14 cellular contexts compared by ENCODE assay signal in genomic region chr5:109252731-109253130, GRCh38.
A peak's percentile ranks its signal among the peaks of the same experiment; 100 is the strongest.
DNase-seq lines count a peak whose midpoint lies in the region; ATAC-seq and TF ChIP-seq lines count a peak whose summit lies in the region.
"Had no signal": no experiment of that assay in that cellular context is flagged by ENCODE, and none has a peak within 500 bp of the region (broad histone marks: within the 10 kb centered on the region; RNA-seq: fewer than 3 reads in every experiment).

No MANE protein-coding gene starts in this region.

- H3K79me1 ChIP-seq in mesendoderm (ENCODE audit: low read length): no peaks in the 10 kb centered on the region

- H3K36me3 Mint-ChIP-seq in endodermal cell (ENCODE audit: low read depth): no peaks in the 10 kb centered on the region
- no peaks in the 10 kb centered on the region for H3K36me3 Mint-ChIP-seq in activated naive CD8-positive, alpha-beta T cell treated with anti-CD3 and anti-CD28 coated beads, Interleukin-2, amount 50 U/mL, for 24 hours (ENCODE audit: low read depth)

- H3K9me3 Mint-ChIP-seq in endodermal cell: no peaks in the 10 kb centered on the region
- H3K9me3 Mint-ChIP-seq in activated naive CD8-positive, alpha-beta T cell treated with anti-CD3 and anti-CD28 coated beads, Interleukin-2, amount 50 U/mL, for 24 hours: no peaks in the 10 kb centered on the region
- H3K9me3 Mint-ChIP-seq: GM23338 had no signal

- no peaks in the 10 kb centered on the region for H3K4me1 ChIP-seq in endodermal cell (ENCODE audit: control insufficient read depth, insufficient read depth, low read length)
- no peaks in the 10 kb centered on the region for H3K4me1 ChIP-seq in mesendoderm (ENCODE audit: control insufficient read depth, low read depth, low read length)
- no peaks in the 10 kb centered on the region for H3K4me1 ChIP-seq in osteoblast (ENCODE audit: insufficient read depth, low read length)
- H3K4me1 ChIP-seq in adrenal gland (replicated peaks in 1 of 2): no peaks in the 10 kb centered on the region
- H3K4me1 ChIP-seq: HAP-1 had no signal

- H3K27ac ChIP-seq in endodermal cell (ENCODE audit: low read depth, low read length): no peak overlapping the region
- no peak overlapping the region for H3K27ac ChIP-seq in mesendoderm (ENCODE audit: low read depth, low read length)
- no peak overlapping the region for H3K27ac ChIP-seq in osteoblast (ENCODE audit: low read depth, low read length)
- no peak overlapping the region for H3K27ac ChIP-seq in adrenal gland

- H3K27ac Mint-ChIP-seq in endodermal cell: no peak overlapping the region
- no peak overlapping the region for H3K27ac Mint-ChIP-seq in activated naive CD8-positive, alpha-beta T cell treated with anti-CD3 and anti-CD28 coated beads, Interleukin-2, amount 50 U/mL, for 24 hours
- H3K27ac Mint-ChIP-seq: CD4-positive, alpha-beta memory T cell; GM23338 had no signal

- WGBS in endodermal cell (ENCODE audit: insufficient coverage in 1 of 2, insufficient read length in 1 of 2), 2 experiments: 96% methylated on average over 3 of the region's 3 CpGs; no CpG with 5 or more reads in 1 of the 2 experiments
- WGBS in mesendoderm (ENCODE audit: extremely low coverage, insufficient coverage, low lambda C conversion rate): no CpG with 5 or more reads among the region's 3 CpGs
- 86 to 93% (median 90%) methylated on average over 3 of the region's 3 CpGs for WGBS in adrenal gland, 4 donors

- H3K9ac ChIP-seq in endodermal cell (ENCODE audit: extremely low read depth, low read length, poor library complexity, severe bottlenecking): no peak overlapping the region
- H3K9ac ChIP-seq in mesendoderm (ENCODE audit: low read length): no peak overlapping the region

- H3K4me2 ChIP-seq in mesendoderm (ENCODE audit: low read length) (no peak overlapping the region), osteoblast (ENCODE audit: insufficient read depth, low read length) (no peak overlapping the region)
- H3K4me2 ChIP-seq: GM23338 had no signal

- H4K20me1 ChIP-seq in osteoblast (ENCODE audit: insufficient read depth, low read length): no peaks in the 10 kb centered on the region

- H2BK5ac ChIP-seq in mesendoderm (ENCODE audit: low read length): no peak overlapping the region

- H3K9me3 ChIP-seq in endodermal cell (ENCODE audit: control insufficient read depth, low read length) (no peaks in the 10 kb centered on the region), osteoblast (ENCODE audit: low read depth, low read length) (no peaks in the 10 kb centered on the region), adrenal gland (replicated peaks in 1 of 3) (no peaks in the 10 kb centered on the region)
- H3K9me3 ChIP-seq: HAP-1 had no signal

- no peak overlapping the region for H2AK5ac ChIP-seq in mesendoderm (ENCODE audit: low read length)

- no peak overlapping the region for H3K4me3 ChIP-seq in endodermal cell (ENCODE audit: low read length)
- H3K4me3 ChIP-seq in mesendoderm (ENCODE audit: low read length): no peak overlapping the region
- H3K4me3 ChIP-seq in osteoblast (ENCODE audit: insufficient read depth, low read length): no peak overlapping the region
- no peak overlapping the region for H3K4me3 ChIP-seq in adrenal gland
- H3K4me3 ChIP-seq: GM23338, HAP-1 had no signal

- DNase-seq in endodermal cell (peak; percentile 36), mesendoderm (peak; percentile 44), osteoblast (ENCODE audit: insufficient read length, low spot score, missing footprints) (peak; percentile 26), adrenal gland (no peak)
- DNase-seq in activated naive CD8-positive, alpha-beta T cell treated with anti-CD3 and anti-CD28 coated beads, Interleukin-2, amount 50 U/mL, for 24 hours: no peak
- DNase-seq: C1 segment of cervical spinal cord; Calu3; CD4-positive, alpha-beta memory T cell; COR-L47; DMS53; DMS79 treated with DMSO at 0.1 percent for 48 hours had no signal

- no peak overlapping the region for H3K4ac ChIP-seq in mesendoderm (ENCODE audit: low read depth, low read length)

- H4K8ac ChIP-seq in mesendoderm (ENCODE audit: low read depth, low read length): no peak overlapping the region

- H3K79me2 ChIP-seq in mesendoderm (ENCODE audit: control insufficient read depth, insufficient read depth, low read length) (no peaks in the 10 kb centered on the region), osteoblast (ENCODE audit: insufficient read depth, low read length) (no peaks in the 10 kb centered on the region)

- H3K36me3 ChIP-seq in endodermal cell (ENCODE audit: control insufficient read depth, insufficient read depth, low read length): no peaks in the 10 kb centered on the region
- H3K36me3 ChIP-seq in mesendoderm (ENCODE audit: control insufficient read depth, insufficient read depth, low read length): no peaks in the 10 kb centered on the region
- H3K36me3 ChIP-seq in osteoblast (ENCODE audit: insufficient read depth, low read length): no peaks in the 10 kb centered on the region
- H3K36me3 ChIP-seq in adrenal gland (replicated peaks in 1 of 2): no peaks in the 10 kb centered on the region
- H3K36me3 ChIP-seq: HAP-1 had no signal

- H3K18ac ChIP-seq in mesendoderm (ENCODE audit: low read length): no peak overlapping the region

- H2AFZ ChIP-seq in osteoblast (ENCODE audit: low read length): no peak overlapping the region
- H2AFZ ChIP-seq: GM23338 had no signal

- no peak overlapping the region for H3K23ac ChIP-seq in mesendoderm (ENCODE audit: low read length)

- intact Hi-C loops in adrenal gland (cut with DNase I): no loop called here

- H3K4me3 Mint-ChIP-seq in endodermal cell: no peak overlapping the region
- no peak overlapping the region for H3K4me3 Mint-ChIP-seq in activated naive CD8-positive, alpha-beta T cell treated with anti-CD3 and anti-CD28 coated beads, Interleukin-2, amount 50 U/mL, for 24 hours
- H3K4me3 Mint-ChIP-seq: CD4-positive, alpha-beta memory T cell; GM23338 had no signal

- H3K27me3 ChIP-seq in endodermal cell (ENCODE audit: control insufficient read depth, insufficient read depth, low read length, poor library complexity, severe bottlenecking): no peaks in the 10 kb centered on the region
- H3K27me3 ChIP-seq in mesendoderm (ENCODE audit: insufficient read depth, low read length, poor library complexity): no peaks in the 10 kb centered on the region
- no peaks in the 10 kb centered on the region for H3K27me3 ChIP-seq in osteoblast (ENCODE audit: insufficient read depth, low read length)
- H3K27me3 ChIP-seq in adrenal gland: no peaks in the 10 kb centered on the region

- H3K27me3 Mint-ChIP-seq in endodermal cell (ENCODE audit: insufficient read depth): no peaks in the 10 kb centered on the region
- H3K27me3 Mint-ChIP-seq in activated naive CD8-positive, alpha-beta T cell treated with anti-CD3 and anti-CD28 coated beads, Interleukin-2, amount 50 U/mL, for 24 hours: no peaks in the 10 kb centered on the region
- H3K27me3 Mint-ChIP-seq: CD4-positive, alpha-beta memory T cell had no signal

- no peak overlapping the region for H2BK15ac ChIP-seq in mesendoderm (replicated peaks; ENCODE audit: low read depth)

- H3K56ac ChIP-seq in mesendoderm (ENCODE audit: low read length): no peak overlapping the region

- no peak overlapping the region for H2BK120ac ChIP-seq in mesendoderm (ENCODE audit: low read depth, low read length)

- no peak for ATAC-seq in HG03571 (IDR thresholded peaks at IDR 0.05; ENCODE audit: unreplicated experiment)
- ATAC-seq in activated naive CD8-positive, alpha-beta T cell treated with anti-CD3 and anti-CD28 coated beads, Interleukin-2, amount 50 U/mL, for 24 hours: no peak
- ATAC-seq: GM23338 had no signal

- no peak for TF ChIP-seq POLR2A in adrenal gland (IDR thresholded peaks at IDR 0.05)

- H4K5ac ChIP-seq in mesendoderm (ENCODE audit: low read length): no peak overlapping the region

- H3K4me1 Mint-ChIP-seq in endodermal cell: no peaks in the 10 kb centered on the region
- no peaks in the 10 kb centered on the region for H3K4me1 Mint-ChIP-seq in activated naive CD8-positive, alpha-beta T cell treated with anti-CD3 and anti-CD28 coated beads, Interleukin-2, amount 50 U/mL, for 24 hours
- H3K4me1 Mint-ChIP-seq: CD4-positive, alpha-beta memory T cell; GM23338 had no signal

- TF ChIP-seq CTCF in endodermal cell (conservative IDR thresholded peaks at IDR 0.05): no peak
- TF ChIP-seq CTCF in osteoblast (IDR thresholded peaks at IDR 0.05; ENCODE audit: extremely low read depth, low read depth, low read length): no peak
- TF ChIP-seq CTCF in adrenal gland (IDR thresholded peaks at IDR 0.05): no peak

Comparison
In these comparisons a context has a peak if more than half of its experiments do, and no peak if none do; other contexts are left out.
1. DNase-seq: peak in endodermal cell (single experiment), mesendoderm (single experiment) and osteoblast (single experiment); none in adrenal gland (0 of 7) and activated naive CD8-positive, alpha-beta T cell treated with anti-CD3 and anti-CD28 coated beads, Interleukin-2, amount 50 U/mL, for 24 hours (single experiment).